Comparison of ENCODE assay signal across 16 cellular contexts in genomic region chr7:2015251-2015871, GRCh38.
A peak's percentile ranks its signal among the peaks of the same experiment; 100 is the strongest.
DNase-seq lines count a peak whose midpoint lies in the region; ATAC-seq, FAIRE-seq and TF ChIP-seq lines count a peak whose summit lies in the region.
"Had no signal": no experiment of that assay in that cellular context is flagged by ENCODE, and none has a peak within 500 bp of the region (broad histone marks: within the 10 kb centered on the region; RNA-seq: fewer than 3 reads in every experiment).

No MANE protein-coding gene starts in this region.

- in situ Hi-C loops in HAP-1 (cut with MboI; ENCODE audit: low sequenced_read_pairs) = no loop called here

- H3K9me1 ChIP-seq in keratinocyte (ENCODE audit: control insufficient read depth, extremely low read depth, insufficient read depth, low read length) = no peaks in the 10 kb centered on the region

- H3K9me3 ChIP-seq in RWPE2 (ENCODE audit: severe bottlenecking) (no peaks in the 10 kb centered on the region), keratinocyte (ENCODE audit: control insufficient read depth, low read depth, low read length) (no peaks in the 10 kb centered on the region), psoas muscle (no peaks in the 10 kb centered on the region), HAP-1 (no peaks in the 10 kb centered on the region)
- H3K9me3 ChIP-seq: prostate gland had no signal

- WGBS in psoas muscle, 3 donors = 94 to 95% (median 95%) methylated on average over 18 of the region's 18 CpGs

- peaks cover 5% of the 10 kb centered on the region for H3K4me1 ChIP-seq in RWPE2 (ENCODE audit: insufficient read depth, poor library complexity, severe bottlenecking)
- H3K4me1 ChIP-seq in keratinocyte (ENCODE audit: control insufficient read depth, extremely low read depth, insufficient read depth, low read length) = peaks cover 26% of the 10 kb centered on the region
- peaks cover 4% of the 10 kb centered on the region for H3K4me1 ChIP-seq in psoas muscle
- H3K4me1 ChIP-seq in HAP-1 = no peaks in the 10 kb centered on the region
- H3K4me1 ChIP-seq: prostate gland had no signal

- TF ChIP-seq CTCF in D721Med (IDR thresholded peaks at IDR 0.05; ENCODE audit: insufficient read depth, missing control alignments) (no peak), RWPE2 (IDR thresholded peaks at IDR 0.05; ENCODE audit: poor library complexity, severe bottlenecking) (no peak), keratinocyte (optimal IDR thresholded peaks at IDR 0.05 in 1 of 3, IDR thresholded peaks at IDR 0.05 in 1 of 3, conservative IDR thresholded peaks at IDR 0.05 in 1 of 3; ENCODE audit: extremely low read depth in 1 of 3, insufficient read depth in 2 of 3, low read length in 3 of 3) (no peak), psoas muscle (IDR thresholded peaks at IDR 0.05) (no peak)

- no peak overlapping the region for H3K4me3 ChIP-seq in RWPE2 (ENCODE audit: severe bottlenecking)
- no peak overlapping the region for H3K4me3 ChIP-seq in keratinocyte (ENCODE audit: control insufficient read depth in 2 of 3, extremely low read depth in 1 of 3, insufficient read depth in 2 of 3, low read depth in 1 of 3, low read length in 3 of 3)
- H3K4me3 ChIP-seq in psoas muscle = no peak overlapping the region
- no peak overlapping the region for H3K4me3 ChIP-seq in HAP-1
- H3K4me3 ChIP-seq: prostate gland had no signal

- H3K9ac ChIP-seq in keratinocyte (ENCODE audit: control insufficient read depth, extremely low read depth, insufficient read depth, low read length) = peak overlapping the region; percentile 14

- peak; percentile 15 for DNase-seq in D721Med (ENCODE audit: insufficient read length, low spot score)
- DNase-seq in RWPE2 (ENCODE audit: low spot score) = peak; percentile 48
- no peak for DNase-seq in keratinocyte (ENCODE audit: low read depth, low spot score)
- peak; percentile 4 to 49 for DNase-seq in psoas muscle
- no peak for DNase-seq in cerebellar nuclear complex (lab: John Stamatoyannopoulos, UW)
- DNase-seq in HAP-1 (ENCODE audit: low spot score in 2 of 2) = no peak
- DNase-seq: activated CD4-positive, alpha-beta T cell treated with anti-CD3 and anti-CD28 coated beads for 4 hours; anterior cingulate cortex; DND-41; effector CD8-positive, alpha-beta T cell; NCI-H1105; stimulated activated CD4-positive, alpha-beta T cell treated with anti-CD3 and anti-CD28 coated beads, Interleukin-12 subunit alpha, Interleukin-12 subunit beta, amount 100 ng/mL, for 4 hours had no signal

- ATAC-seq in RWPE2 (ENCODE audit: low read depth) (no peak), psoas muscle (no peak), HG02970 (IDR thresholded peaks at IDR 0.05; ENCODE audit: low FRiP score, unreplicated experiment) (no peak)

- dilution Hi-C loops in keratinocyte (cut with MboI; ENCODE audit: extremely low pct_ligation_motif_present, low sequenced_read_pairs) = no loop called here

- FAIRE-seq in D721Med (lab: Jason Lieb, UNC) = no peak
- no peak for FAIRE-seq in keratinocyte (lab: Jason Lieb, UNC)
- FAIRE-seq: RCC 7860, TTC549 had no signal

- no peak overlapping the region for H3K27ac ChIP-seq in RWPE2 (ENCODE audit: poor library complexity, severe bottlenecking)
- no peak overlapping the region for H3K27ac ChIP-seq in keratinocyte (ENCODE audit: control insufficient read depth, insufficient read depth, low read length)
- H3K27ac ChIP-seq in psoas muscle = no peak overlapping the region
- H3K27ac ChIP-seq: prostate gland had no signal

- no peaks in the 10 kb centered on the region for H3K27me3 ChIP-seq in RWPE2 (ENCODE audit: insufficient read depth, poor library complexity, severe bottlenecking)
- H3K27me3 ChIP-seq in keratinocyte (ENCODE audit: control insufficient read depth, extremely low read depth, insufficient read depth, low read length) = no peaks in the 10 kb centered on the region
- no peaks in the 10 kb centered on the region for H3K27me3 ChIP-seq in psoas muscle (ENCODE audit: insufficient read depth in 3 of 3, low read length in 2 of 3)
- no peaks in the 10 kb centered on the region for H3K27me3 ChIP-seq in HAP-1 (ENCODE audit: low read depth)

- H4K20me1 ChIP-seq in keratinocyte (ENCODE audit: control insufficient read depth, extremely low read depth, insufficient read depth, low read length) = no peaks in the 10 kb centered on the region

- no peak overlapping the region for H2AFZ ChIP-seq in keratinocyte (ENCODE audit: control insufficient read depth, low read length)

- no peak overlapping the region for H3K4me2 ChIP-seq in keratinocyte (ENCODE audit: control insufficient read depth, extremely low read depth, insufficient read depth, low read depth, low read length)

- no peaks in the 10 kb centered on the region for H3K79me2 ChIP-seq in keratinocyte (ENCODE audit: control insufficient read depth, insufficient read depth, low read length)

- intact Hi-C loops in psoas muscle (cut with DNase I) = no loop called here

- H3K36me3 ChIP-seq in RWPE2 (ENCODE audit: low read depth) (no peaks in the 10 kb centered on the region), keratinocyte (ENCODE audit: control insufficient read depth in 2 of 2, extremely low read depth in 1 of 2, insufficient read depth in 2 of 2, low read length in 2 of 2) (peaks cover 0 to 4% of the 10 kb centered on the region in 2 experiments), psoas muscle (ENCODE audit: insufficient read depth in 1 of 2, low read depth in 1 of 2) (no peaks in the 10 kb centered on the region), HAP-1 (replicated peaks) (0 out of 2 replicates have a peak, but pooled peaks cover 3% of the 10 kb centered on the region)
- H3K36me3 ChIP-seq: prostate gland had no signal

Comparison
In these comparisons a context has a peak if more than half of its experiments do, and no peak if none do; other contexts are left out.
1. DNase-seq: peak in D721Med (single experiment), RWPE2 (single experiment) and psoas muscle (2 of 2); none in keratinocyte (single experiment), cerebellar nuclear complex (0 of 2) and HAP-1 (0 of 2).